13 cellular contexts compared by ENCODE assay signal in genomic region chr17:47224971-47225370, GRCh38. TPM values are rescaled to one million over a fixed set of nuclear protein-coding genes. Genes with fewer than 3 reads are reported as not detected.
DNase-seq lines count a peak whose midpoint lies in the region; ATAC-seq, FAIRE-seq and TF ChIP-seq lines count a peak whose summit lies in the region.
"Had no signal": no experiment of that assay in that cellular context is flagged by ENCODE, and none has a peak within 500 bp of the region (broad histone marks: within the 10 kb centered on the region; RNA-seq: fewer than 3 reads in every experiment).

No MANE protein-coding gene starts in this region.

- H3K27ac ChIP-seq in HCT116 (ENCODE audit: low read depth, low read length) (no peak overlapping the region), right lobe of liver (peak overlapping the region; percentile 16 to 66 (median 38)), stomach (peak overlapping the region; percentile 79 to 91 (median 81))
- H3K27ac ChIP-seq: C4-2B had no signal

- H3K9ac ChIP-seq in HCT116 (ENCODE audit: low read length), result no peak overlapping the region

- no peak for DNase-seq in HCT116 (ENCODE audit: low read depth, low spot score)
- no peak for DNase-seq in chondrocyte (ENCODE audit: low spot score)
- DNase-seq in right lobe of liver, result no peak
- DNase-seq in stomach, result no peak
- no peak for DNase-seq in urothelium cell line (ENCODE audit: low spot score)
- no peak for DNase-seq in CD1c-positive myeloid dendritic cell (ENCODE audit: extremely low spot score)
- DNase-seq: activated CD4-positive, alpha-beta memory T cell treated with anti-CD3 and anti-CD28 coated beads, Interleukin-2, amount 10 ng/mL, durations not matched to agents 7 days and 5 days; activated naive CD8-positive, alpha-beta T cell treated with anti-CD3 and anti-CD28 coated beads, Interleukin-2, amount 10 ng/mL, durations not matched to agents 7 days and 5 days; T-helper 17 cell had no signal

- no peak for TF ChIP-seq EP300 in stomach (IDR thresholded peaks at IDR 0.05)

- H3K4me3 Mint-ChIP-seq in chondrocyte (ENCODE audit: unreplicated experiment), result no peak overlapping the region
- H3K4me3 Mint-ChIP-seq: activated CD4-positive, alpha-beta memory T cell treated with anti-CD3 and anti-CD28 coated beads, Interleukin-2, amount 10 ng/mL, durations not matched to agents 7 days and 5 days; activated naive CD8-positive, alpha-beta T cell treated with anti-CD3 and anti-CD28 coated beads, Interleukin-2, amount 10 ng/mL, durations not matched to agents 7 days and 5 days; T-helper 17 cell had no signal

- ATAC-seq in HCT116 (no peak), right lobe of liver (no peak), GM18870 (IDR thresholded peaks at IDR 0.05; ENCODE audit: unreplicated experiment) (no peak), HG03520 (IDR thresholded peaks at IDR 0.05; ENCODE audit: unreplicated experiment) (no peak)
- ATAC-seq: T-helper 17 cell had no signal

- H2AFZ ChIP-seq in HCT116 (ENCODE audit: low read depth, low read length, poor library complexity, severe bottlenecking), result peak overlapping the region; percentile 69

- CTCF ChIA-PET in HCT116 (lab: Charles Lee), result interaction anchor here (1.5 kb wide), 1 partner anchor 91 kb away, joined by 5 read pairs; no protein-coding TSS in a partner anchor

- TF ChIP-seq CTCF in HCT116 (IDR thresholded peaks at IDR 0.05 in 2 of 3, conservative IDR thresholded peaks at IDR 0.05 in 1 of 3; ENCODE audit: borderline replicate concordance in 1 of 3, insufficient read depth in 1 of 3, low read depth in 2 of 3, low read length in 2 of 3), result no peak
- TF ChIP-seq CTCF in chondrocyte (IDR thresholded peaks at IDR 0.05), result no peak
- no peak for TF ChIP-seq CTCF in right lobe of liver (IDR thresholded peaks at IDR 0.05)
- no peak for TF ChIP-seq CTCF in stomach (IDR thresholded peaks at IDR 0.05)

- H3K27ac Mint-ChIP-seq in chondrocyte (ENCODE audit: unreplicated experiment), result peak overlapping the region; percentile 93
- H3K27ac Mint-ChIP-seq: activated CD4-positive, alpha-beta memory T cell treated with anti-CD3 and anti-CD28 coated beads, Interleukin-2, amount 10 ng/mL, durations not matched to agents 7 days and 5 days; activated naive CD8-positive, alpha-beta T cell treated with anti-CD3 and anti-CD28 coated beads, Interleukin-2, amount 10 ng/mL, durations not matched to agents 7 days and 5 days; T-helper 17 cell had no signal

- TF ChIP-seq POLR2A in HCT116 (IDR thresholded peaks at IDR 0.05; ENCODE audit: borderline replicate concordance, extremely low read depth, insufficient read depth, insufficient read length) (no peak), right lobe of liver (IDR thresholded peaks at IDR 0.05) (no peak), stomach (IDR thresholded peaks at IDR 0.05) (no peak)

- H3K36me3 Mint-ChIP-seq in chondrocyte (ENCODE audit: low read depth), result no peaks in the 10 kb centered on the region

- no TSS peak for BruUV-seq in HCT116 (replicated peaks; lab: Mats Ljungman, UMichigan)

- no peak for TF ChIP-seq RAD21 in HCT116 (IDR thresholded peaks at IDR 0.05; ENCODE audit: low read depth)

- H3K9me3 ChIP-seq in HCT116 (ENCODE audit: control insufficient read depth in 1 of 2, insufficient read depth in 1 of 2, low read depth in 1 of 2, low read length in 2 of 2) (peaks cover 0 to 5% of the 10 kb centered on the region in 2 experiments; a peak in 1 of 4 replicates), right lobe of liver (no peaks in the 10 kb centered on the region), stomach (no peaks in the 10 kb centered on the region)

- WGBS in right lobe of liver (ENCODE audit: insufficient coverage, low coverage, low lambda C conversion rate, missing lambda C conversion rate), result 50% methylated on average over 1 of the region's 1 CpG
- 8 to 38% (median 21%) methylated on average over 1 of the region's 1 CpG for WGBS in stomach, 5 donors

- peak overlapping the region; percentile 44 for H3K4me2 ChIP-seq in HCT116 (ENCODE audit: low read length)

- H4K20me1 ChIP-seq in HCT116 (ENCODE audit: insufficient read depth), result no peaks in the 10 kb centered on the region

- peak overlapping the region in 1 of 2 experiments; percentile 6; a peak in 1 of 4 replicates for H3K4me3 ChIP-seq in HCT116 (replicated peaks in 1 of 2; ENCODE audit: low read depth in 1 of 2, low read length in 2 of 2)
- H3K4me3 ChIP-seq in right lobe of liver, result no peak overlapping the region
- H3K4me3 ChIP-seq in stomach, result no peak overlapping the region

- H3K27me3 ChIP-seq in HCT116 (ENCODE audit: insufficient read depth, low read length), result no peaks in the 10 kb centered on the region
- H3K27me3 ChIP-seq in right lobe of liver, result no peaks in the 10 kb centered on the region
- no peaks in the 10 kb centered on the region for H3K27me3 ChIP-seq in stomach

- RAD21 ChIA-PET in HCT116 (lab: Charles Lee; ENCODE audit: low non-redundant PET in 1 of 2, low total read pairs in 2 of 2, uncharacterized antibody in 2 of 2, unreplicated experiment in 2 of 2), result no interaction called here

- H3K4me1 Mint-ChIP-seq in chondrocyte (ENCODE audit: low read depth), result peaks cover 43% of the 10 kb centered on the region

- POLR2A ChIA-PET in HCT116 (lab: Charles Lee), result no interaction called here

- intact Hi-C loops in HCT116 (cut with micrococcal nuclease), result loop anchor here (1.0 kb wide), 1 partner anchor 90 kb away; no protein-coding TSS in a partner anchor
- intact Hi-C loops in right lobe of liver (cut with DNase I), result loop anchor here in 1 of 2 donors (10.0 kb wide), 1 partner anchor 400 kb away; no protein-coding TSS in a partner anchor
- intact Hi-C loops in stomach (cut with DNase I; ENCODE audit: low total_unique reads), result no loop called here

- peaks cover 5% of the 10 kb centered on the region for H3K9me3 Mint-ChIP-seq in chondrocyte (ENCODE audit: low read depth)

- H3K4me1 ChIP-seq in HCT116 (ENCODE audit: control insufficient read depth in 1 of 2, insufficient read depth in 2 of 2, low read length in 2 of 2) (peaks cover 12 to 24% of the 10 kb centered on the region in 2 experiments), right lobe of liver (peaks cover 0 to 38% (median 7%) of the 10 kb centered on the region in 4 donors), stomach (peaks cover 37 to 56% (median 45%) of the 10 kb centered on the region in 4 donors)

- H3K9me2 ChIP-seq in HCT116 (ENCODE audit: insufficient read depth), result no peaks in the 10 kb centered on the region

- H3K79me2 ChIP-seq in HCT116 (ENCODE audit: insufficient read depth, low read length), result no peaks in the 10 kb centered on the region

- H3K36me3 ChIP-seq in HCT116 (ENCODE audit: control insufficient read depth in 1 of 2, insufficient read depth in 2 of 2, low read length in 2 of 2) (no peaks in the 10 kb centered on the region), right lobe of liver (no peaks in the 10 kb centered on the region), stomach (no peaks in the 10 kb centered on the region)

- FAIRE-seq in urothelium cell line (lab: Jason Lieb, UNC), result no peak
- FAIRE-seq: islet of Langerhans had no signal

- no peaks in the 10 kb centered on the region for H3K27me3 Mint-ChIP-seq in chondrocyte (ENCODE audit: low read depth)
- H3K27me3 Mint-ChIP-seq: activated CD4-positive, alpha-beta memory T cell treated with anti-CD3 and anti-CD28 coated beads, Interleukin-2, amount 10 ng/mL, durations not matched to agents 7 days and 5 days; T-helper 17 cell had no signal

TF ChIP-seq in HCT116, 20 proteins besides CTCF, POLR2A, EP300 and RAD21 (continues in another document):
- TF ChIP-seq MAX (IDR thresholded peaks at IDR 0.05), result no peak
- TF ChIP-seq TCF7L2 (IDR thresholded peaks at IDR 0.05; ENCODE audit: borderline replicate concordance, extremely low read depth, insufficient read depth, insufficient read length), result no peak
- no peak for TF ChIP-seq CBX3 (IDR thresholded peaks at IDR 0.05; ENCODE audit: low read depth)
- TF ChIP-seq, protein P1, sequence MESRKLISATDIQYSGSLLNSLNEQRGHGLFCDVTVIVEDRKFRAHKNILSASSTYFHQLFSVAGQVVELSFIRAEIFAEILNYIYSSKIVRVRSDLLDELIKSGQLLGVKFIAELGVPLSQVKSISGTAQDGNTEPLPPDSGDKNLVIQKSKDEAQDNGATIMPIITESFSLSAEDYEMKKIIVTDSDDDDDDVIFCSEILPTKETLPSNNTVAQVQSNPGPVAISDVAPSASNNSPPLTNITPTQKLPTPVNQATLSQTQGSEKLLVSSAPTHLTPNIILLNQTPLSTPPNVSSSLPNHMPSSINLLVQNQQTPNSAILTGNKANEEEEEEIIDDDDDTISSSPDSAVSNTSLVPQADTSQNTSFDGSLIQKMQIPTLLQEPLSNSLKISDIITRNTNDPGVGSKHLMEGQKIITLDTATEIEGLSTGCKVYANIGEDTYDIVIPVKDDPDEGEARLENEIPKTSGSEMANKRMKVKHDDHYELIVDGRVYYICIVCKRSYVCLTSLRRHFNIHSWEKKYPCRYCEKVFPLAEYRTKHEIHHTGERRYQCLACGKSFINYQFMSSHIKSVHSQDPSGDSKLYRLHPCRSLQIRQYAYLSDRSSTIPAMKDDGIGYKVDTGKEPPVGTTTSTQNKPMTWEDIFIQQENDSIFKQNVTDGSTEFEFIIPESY (IDR thresholded peaks at IDR 0.05; ENCODE audit: extremely low read depth, insufficient replicate concordance, low read length), result no peak
- TF ChIP-seq CEBPB (IDR thresholded peaks at IDR 0.05; ENCODE audit: low read depth), result no peak

RNA-seq across cellular contexts. Expression of gene MYL4, which starts 15.8 kb away (rescaled TPM):
- total RNA-seq in HCT116 (2021; ENCODE audit: unreplicated experiment) (0.32 TPM), chondrocyte (0.51 to 1.9 TPM (median 1.1 TPM) in 3 replicates), right lobe of liver (under 1 TPM in 4 of 6 experiments, not detected in 2; 0.42 to 0.80 (median 0.58) TPM), stomach (1 to 10 TPM in 2 of 5 donors, not detected in 3; 1.7 to 5.7 TPM)
- not detected in 2 replicates for polyA plus RNA-seq in HCT116 (2012)
- 1 to 10 TPM in 2 of 3 donors, under 1 TPM in 1; 0.20 to 2.1 (median 1.5) TPM for polyA plus RNA-seq in stomach
- total RNA-seq: activated CD4-positive, alpha-beta memory T cell treated with anti-CD3 and anti-CD28 coated beads, Interleukin-2, amount 10 ng/mL, durations not matched to agents 7 days and 5 days; activated naive CD8-positive, alpha-beta T cell treated with anti-CD3 and anti-CD28 coated beads, Interleukin-2, amount 10 ng/mL, durations not matched to agents 7 days and 5 days; T-helper 17 cell had no signal

RNA-seq across cellular contexts. Expression of gene ITGB3, which starts 28.7 kb away (rescaled TPM):
- total RNA-seq in HCT116 (2021; ENCODE audit: unreplicated experiment) (not detected), chondrocyte (0.85 to 11.4 TPM (median 10.5 TPM) in 3 replicates), right lobe of liver (1 to 10 TPM; 2.2 to 8.0 (median 4.8) TPM), stomach (10 to 100 TPM in 3 of 5 donors, 1 to 10 TPM in 1, not detected in 1; 7.1 to 29.8 (median 23.6) TPM)
- polyA plus RNA-seq in HCT116 (2012), result 0.14 and 0.15 TPM in 2 replicates
- 1 to 10 TPM; 1.0 to 3.1 (median 1.7) TPM for polyA plus RNA-seq in stomach

RNA-seq across cellular contexts. Expression of gene CDC27, which starts 35.9 kb away (rescaled TPM):
- total RNA-seq in HCT116 (2021; ENCODE audit: unreplicated experiment), result 191 TPM
- polyA plus RNA-seq in HCT116 (2012), result 101 and 123 TPM in 2 replicates
- 121 to 133 TPM (median 128 TPM) in 3 replicates for total RNA-seq in chondrocyte
- 10 to 100 TPM; 27.5 to 50.4 (median 32.9) TPM for total RNA-seq in right lobe of liver
- 100 to 1,000 TPM in 1 of 5 donors, 10 to 100 TPM in 3, 1 to 10 TPM in 1; 3.2 to 104 (median 75.9) TPM for total RNA-seq in stomach
- 10 to 100 TPM in 2 of 3 donors, 1 to 10 TPM in 1; 7.7 to 17.7 (median 15.4) TPM for polyA plus RNA-seq in stomach
